Comparison of ENCODE assay signal across 9 cellular contexts in the genomic region with DNA sequence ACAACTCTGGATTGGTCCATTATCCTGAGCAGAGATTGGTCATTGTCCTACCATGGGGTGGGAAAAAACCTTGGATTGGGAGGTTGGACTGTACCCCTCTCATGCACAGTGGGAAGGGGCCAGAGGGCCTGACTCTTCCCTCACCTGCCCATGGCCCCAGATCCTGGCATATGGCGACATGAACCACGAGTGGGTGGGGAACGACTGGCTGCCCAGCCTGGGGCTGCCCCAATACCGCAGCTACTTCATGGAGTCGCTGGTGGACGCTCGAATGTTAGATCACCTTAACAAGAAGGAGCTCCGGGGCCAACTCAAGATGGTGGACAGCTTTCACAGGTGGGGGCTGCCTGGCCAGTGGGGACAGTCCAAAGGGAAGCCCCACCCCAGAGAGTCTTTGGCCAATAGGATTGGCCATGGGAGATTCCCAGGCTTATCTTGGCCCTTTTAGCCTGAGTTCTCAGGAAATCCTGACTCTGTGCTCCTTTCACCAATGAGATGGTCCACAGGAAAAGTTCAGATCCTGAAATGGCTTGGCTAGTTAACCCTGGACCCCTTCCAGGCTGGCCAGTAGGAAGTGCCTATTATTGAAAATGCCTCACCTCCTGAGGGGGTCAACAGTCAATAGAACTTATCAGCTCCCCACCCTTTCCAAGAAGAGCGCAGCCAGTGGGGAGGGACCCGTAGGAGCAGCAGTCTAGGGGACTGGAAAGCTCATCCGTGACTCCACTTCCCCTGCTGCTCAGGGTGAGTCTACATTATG. TPM values are rescaled to one million over a fixed set of nuclear protein-coding genes. Genes with fewer than 3 reads are reported as not detected.
DNase-seq lines count a peak whose midpoint lies in the region; ATAC-seq and TF ChIP-seq lines count a peak whose summit lies in the region.
"Had no signal": no experiment of that assay in that cellular context is flagged by ENCODE, and none has a peak within 500 bp of the region (broad histone marks: within the 10 kb centered on the region; RNA-seq: fewer than 3 reads in every experiment).

No MANE protein-coding gene starts in this region.

- no peaks in the 10 kb centered on the region; the same call in 1 of the 2 replicates for H3K4me1 ChIP-seq in Panc1 (ENCODE audit: control insufficient read depth, insufficient read depth, low read length)
- peaks cover 0 to 58% (median 31%) of the 10 kb centered on the region in 3 donors for H3K4me1 ChIP-seq in gastroesophageal sphincter

- intact Hi-C loops in CD4-positive, alpha-beta T cell (cut with DNase I, micrococcal nuclease), result loop anchor here (5.0 kb wide), 2 partner anchors 36 to 156 kb away; partner anchors contain the start of genes GYS1 (in 1 of the 2), LIN7B (in 1 of the 2) and RUVBL2 (in 1 of the 2)
- intact Hi-C loops in Panc1 (cut with micrococcal nuclease; ENCODE audit: unreplicated experiment), result no loop called here

- no peak for TF ChIP-seq CTCF in CD4-positive, alpha-beta T cell (IDR thresholded peaks at IDR 0.05)
- TF ChIP-seq CTCF in Panc1 (IDR thresholded peaks at IDR 0.05) (no peak), gastroesophageal sphincter (IDR thresholded peaks at IDR 0.05) (no peak), nephron (IDR thresholded peaks at IDR 0.05; ENCODE audit: unreplicated experiment in 3 of 3) (no peak)

- ATAC-seq in CD4-positive, alpha-beta T cell (ENCODE audit: poor library complexity), result no peak
- ATAC-seq in Panc1, result no peak
- ATAC-seq in gastroesophageal sphincter, result no peak

- TF ChIP-seq POLR2A in gastroesophageal sphincter (IDR thresholded peaks at IDR 0.05), result no peak

- no CpG with 5 or more reads among the region's 11 CpGs for WGBS in gastroesophageal sphincter (ENCODE audit: low coverage in 1 of 2), 2 donors

- in situ Hi-C loops in Panc1 (cut with HindIII; ENCODE audit: low pct_unique_long_range_greater_than_20kb, low sequenced_read_pairs), result no loop called here

- H3K9me3 ChIP-seq in CD4-positive, alpha-beta T cell (ENCODE audit: control insufficient read depth, low read length), result no peaks in the 10 kb centered on the region
- H3K9me3 ChIP-seq in Panc1 (ENCODE audit: control insufficient read depth, insufficient read depth, low read depth, low read length), result no peaks in the 10 kb centered on the region
- H3K9me3 ChIP-seq in gastroesophageal sphincter, result no peaks in the 10 kb centered on the region

- peaks cover 53% of the 10 kb centered on the region for H3K27me3 ChIP-seq in CD4-positive, alpha-beta T cell (ENCODE audit: control insufficient read depth, insufficient read depth, low read length)
- H3K27me3 ChIP-seq in Panc1 (ENCODE audit: control insufficient read depth, insufficient read depth, low read length) (no peaks in the 10 kb centered on the region), gastroesophageal sphincter (no peaks in the 10 kb centered on the region)

- no peaks in the 10 kb centered on the region for H3K36me3 Mint-ChIP-seq in CD4-positive, alpha-beta T cell (ENCODE audit: low read depth)
- H3K36me3 Mint-ChIP-seq in nephron (ENCODE audit: low read depth), result no peaks in the 10 kb centered on the region

- TSS peak; percentile 66 for BruUV-seq in Panc1 (replicated peaks; lab: Mats Ljungman, UMichigan)

- H3K9me3 Mint-ChIP-seq in CD4-positive, alpha-beta T cell, result no peaks in the 10 kb centered on the region
- no peaks in the 10 kb centered on the region for H3K9me3 Mint-ChIP-seq in nephron

- no peak overlapping the region for H3K4me3 ChIP-seq in Panc1 (ENCODE audit: low read depth in 2 of 2, low read length in 2 of 2)
- H3K4me3 ChIP-seq in gastroesophageal sphincter, result peak overlapping the region in 1 of 2 donors; percentile 77

- peaks cover 49% of the 10 kb centered on the region for H3K4me1 Mint-ChIP-seq in CD4-positive, alpha-beta T cell (ENCODE audit: low read depth)
- H3K4me1 Mint-ChIP-seq in nephron, result peaks cover 42% of the 10 kb centered on the region

- peaks cover 83% of the 10 kb centered on the region for H3K27me3 Mint-ChIP-seq in CD4-positive, alpha-beta T cell
- H3K27me3 Mint-ChIP-seq in nephron (ENCODE audit: low read depth), result no peaks in the 10 kb centered on the region

- CTCF ChIA-PET in CD4-positive, alpha-beta T cell (lab: Charles Lee), result interaction anchor here (0.7 to 2.9 kb wide), 4 partner anchors 34 to 50 kb away, joined by 3 to 17 read pairs (median 5); partner anchors contain the start of gene LIN7B
- CTCF ChIA-PET in Panc1 (lab: Charles Lee), result interaction anchor here (1.4 kb wide), 1 partner anchor 51 kb away, joined by 4 read pairs; no protein-coding TSS in a partner anchor

- H3K27ac Mint-ChIP-seq in CD4-positive, alpha-beta T cell, result no peak overlapping the region
- peak overlapping the region in 2 of 3 experiments; percentile 89 to 97 for H3K27ac Mint-ChIP-seq in nephron

- no peak for DNase-seq in CD4-positive, alpha-beta T cell
- DNase-seq in Panc1 (ENCODE audit: low read depth, low spot score) (no peak), CD1c-positive myeloid dendritic cell (ENCODE audit: extremely low spot score) (no peak), Kasumi-1 (lab: John Stamatoyannopoulos, UW) (no peak), ureter (ENCODE audit: low spot score) (no peak), NCI-H748 treated with DMSO at 0.1 percent for 48 hours (lab: John Stamatoyannopoulos, UW) (no peak)
- DNase-seq: SW 1271 had no signal

- POLR2A ChIA-PET in CD4-positive, alpha-beta T cell (lab: Charles Lee), result no interaction called here
- POLR2A ChIA-PET in Panc1 (lab: Charles Lee), result no interaction called here

- H3K4me3 Mint-ChIP-seq in CD4-positive, alpha-beta T cell, result peak overlapping the region; percentile 82
- peak overlapping the region; percentile 98 to 100 (median 99) for H3K4me3 Mint-ChIP-seq in nephron

- H3K36me3 ChIP-seq in Panc1 (ENCODE audit: control insufficient read depth, insufficient read depth, low read length), result no peaks in the 10 kb centered on the region; the same call in 1 of the 2 replicates
- no peaks in the 10 kb centered on the region for H3K36me3 ChIP-seq in gastroesophageal sphincter

- no peak for TF ChIP-seq EP300 in gastroesophageal sphincter (IDR thresholded peaks at IDR 0.05)

- H3K27ac ChIP-seq in CD4-positive, alpha-beta T cell (ENCODE audit: low read depth, low read length), result no peak overlapping the region
- H3K27ac ChIP-seq in Panc1 (ENCODE audit: low read length) (0 out of 2 replicates have a peak overlapping the region, but pooled peaks have one; percentile 4), gastroesophageal sphincter (peak overlapping the region in 3 of 4 donors; percentile 82 to 88 (median 83))

RNA-seq across cellular contexts. Expression of gene HRC, which starts 7.1 kb away (rescaled TPM):
- not detected for total RNA-seq in CD4-positive, alpha-beta T cell
- total RNA-seq in Panc1 (2021; ENCODE audit: unreplicated experiment) (0.13 TPM), gastroesophageal sphincter (1 to 10 TPM; 1.1 to 3.9 (median 1.8) TPM), ureter (5.1 TPM)
- polyA plus RNA-seq in Panc1 (2012; ENCODE audit: insufficient read length), result 0.61 TPM

RNA-seq across cellular contexts. Expression of gene TRPM4, which starts 9.5 kb away (rescaled TPM):
- not detected for total RNA-seq in CD4-positive, alpha-beta T cell
- total RNA-seq in Panc1 (2021; ENCODE audit: unreplicated experiment) (19.4 TPM), gastroesophageal sphincter (10 to 100 TPM; 16.3 to 38.5 (median 17.3) TPM), ureter (110 TPM)
- 20.3 TPM for polyA plus RNA-seq in Panc1 (2012; ENCODE audit: insufficient read length)

RNA-seq across cellular contexts. Expression of gene PPFIA3, which starts 28.8 kb away (rescaled TPM):
- 1 to 10 TPM; 2.0 to 2.8 TPM for total RNA-seq in CD4-positive, alpha-beta T cell
- total RNA-seq in Panc1 (2021; ENCODE audit: unreplicated experiment), result 21.7 TPM
- polyA plus RNA-seq in Panc1 (2012; ENCODE audit: insufficient read length), result 22.2 TPM
- 1 to 10 TPM; 3.6 to 7.6 (median 5.0) TPM for total RNA-seq in gastroesophageal sphincter
- total RNA-seq in ureter, result 9.0 TPM

RNA-seq across cellular contexts. Expression of gene C19orf73, which starts 29.2 kb away (rescaled TPM):
- 1 to 10 TPM; 1.5 to 2.3 TPM for total RNA-seq in CD4-positive, alpha-beta T cell
- 1.4 TPM for total RNA-seq in Panc1 (2021; ENCODE audit: unreplicated experiment)
- 1.4 TPM for polyA plus RNA-seq in Panc1 (2012; ENCODE audit: insufficient read length)
- total RNA-seq in gastroesophageal sphincter, result 1 to 10 TPM in 1 of 4 donors, not detected in 3; 1.8 TPM
- total RNA-seq in ureter, result 2.4 TPM

RNA-seq across cellular contexts. Expression of gene LIN7B, which starts 33.9 kb away (rescaled TPM):
- 1 to 10 TPM; 6.4 to 6.6 TPM for total RNA-seq in CD4-positive, alpha-beta T cell
- total RNA-seq in Panc1 (2021; ENCODE audit: unreplicated experiment) (6.4 TPM), gastroesophageal sphincter (10 to 100 TPM in 3 of 4 donors, 1 to 10 TPM in 1; 6.5 to 19.8 (median 13.2) TPM), ureter (10.4 TPM)
- 12.9 TPM for polyA plus RNA-seq in Panc1 (2012; ENCODE audit: insufficient read length)

Comparison
In these comparisons a context has a peak if more than half of its experiments do, and no peak if none do; other contexts are left out.
1. RNA of gene TRPM4, which starts 9.5 kb away (total RNA-seq): 110 TPM in ureter (single experiment), 19.4 TPM in Panc1 (single experiment) and 16.3 to 38.5 TPM in gastroesophageal sphincter; not detected in CD4-positive, alpha-beta T cell; every median in the first group is over 10 times any median in the second.